ENCODE assay signal across 1 cellular context in the genomic region with DNA sequence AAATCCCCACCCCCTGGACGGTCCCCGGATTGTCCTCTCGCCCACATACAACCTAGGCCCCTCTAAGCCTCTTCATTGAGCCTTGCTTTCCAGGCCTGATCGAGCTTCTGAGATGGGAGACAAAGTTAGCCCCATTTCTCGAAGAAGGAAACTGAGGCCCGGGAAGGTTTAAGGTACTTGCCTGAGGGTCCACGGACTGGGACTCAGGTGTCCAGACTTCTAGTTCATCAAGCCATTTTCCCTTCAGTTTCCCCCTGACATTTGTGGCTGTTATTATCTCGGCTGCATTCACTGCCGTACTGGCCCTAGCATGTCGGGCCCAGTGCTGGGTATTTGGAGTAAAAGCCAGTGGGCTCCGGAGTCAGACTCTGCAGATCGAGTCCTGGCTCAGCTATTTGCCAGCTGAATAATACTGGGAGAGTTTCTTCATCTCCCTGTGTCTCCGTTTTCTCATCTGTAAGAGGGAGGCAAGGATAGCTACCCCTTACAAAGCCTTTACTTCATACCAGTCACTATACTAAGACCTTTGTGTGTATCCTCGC.
TF ChIP-seq lines count a peak whose summit lies in the region.

No MANE protein-coding gene starts in this region.

TF ChIP-seq in GM23338, 12 proteins besides CTCF, POLR2A, EP300 and RAD21:
- TF ChIP-seq, protein P1, sequence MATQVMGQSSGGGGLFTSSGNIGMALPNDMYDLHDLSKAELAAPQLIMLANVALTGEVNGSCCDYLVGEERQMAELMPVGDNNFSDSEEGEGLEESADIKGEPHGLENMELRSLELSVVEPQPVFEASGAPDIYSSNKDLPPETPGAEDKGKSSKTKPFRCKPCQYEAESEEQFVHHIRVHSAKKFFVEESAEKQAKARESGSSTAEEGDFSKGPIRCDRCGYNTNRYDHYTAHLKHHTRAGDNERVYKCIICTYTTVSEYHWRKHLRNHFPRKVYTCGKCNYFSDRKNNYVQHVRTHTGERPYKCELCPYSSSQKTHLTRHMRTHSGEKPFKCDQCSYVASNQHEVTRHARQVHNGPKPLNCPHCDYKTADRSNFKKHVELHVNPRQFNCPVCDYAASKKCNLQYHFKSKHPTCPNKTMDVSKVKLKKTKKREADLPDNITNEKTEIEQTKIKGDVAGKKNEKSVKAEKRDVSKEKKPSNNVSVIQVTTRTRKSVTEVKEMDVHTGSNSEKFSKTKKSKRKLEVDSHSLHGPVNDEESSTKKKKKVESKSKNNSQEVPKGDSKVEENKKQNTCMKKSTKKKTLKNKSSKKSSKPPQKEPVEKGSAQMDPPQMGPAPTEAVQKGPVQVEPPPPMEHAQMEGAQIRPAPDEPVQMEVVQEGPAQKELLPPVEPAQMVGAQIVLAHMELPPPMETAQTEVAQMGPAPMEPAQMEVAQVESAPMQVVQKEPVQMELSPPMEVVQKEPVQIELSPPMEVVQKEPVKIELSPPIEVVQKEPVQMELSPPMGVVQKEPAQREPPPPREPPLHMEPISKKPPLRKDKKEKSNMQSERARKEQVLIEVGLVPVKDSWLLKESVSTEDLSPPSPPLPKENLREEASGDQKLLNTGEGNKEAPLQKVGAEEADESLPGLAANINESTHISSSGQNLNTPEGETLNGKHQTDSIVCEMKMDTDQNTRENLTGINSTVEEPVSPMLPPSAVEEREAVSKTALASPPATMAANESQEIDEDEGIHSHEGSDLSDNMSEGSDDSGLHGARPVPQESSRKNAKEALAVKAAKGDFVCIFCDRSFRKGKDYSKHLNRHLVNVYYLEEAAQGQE (IDR thresholded peaks at IDR 0.05; ENCODE audit: unreplicated experiment) = no peak
- no peak for TF ChIP-seq POLR2AphosphoS5 (IDR thresholded peaks at IDR 0.05; ENCODE audit: low read depth)
- TF ChIP-seq CREB1 (CRISPR knock-in tag; IDR thresholded peaks at IDR 0.05; ENCODE audit: low read depth) = no peak
- TF ChIP-seq ZNF114 (CRISPR knock-in tag; IDR thresholded peaks at IDR 0.05) = no peak
- TF ChIP-seq STAT1 (IDR thresholded peaks at IDR 0.05; ENCODE audit: unreplicated experiment) = no peak
- TF ChIP-seq JUNB (IDR thresholded peaks at IDR 0.05; ENCODE audit: unreplicated experiment) = no peak
- TF ChIP-seq, protein P2, sequence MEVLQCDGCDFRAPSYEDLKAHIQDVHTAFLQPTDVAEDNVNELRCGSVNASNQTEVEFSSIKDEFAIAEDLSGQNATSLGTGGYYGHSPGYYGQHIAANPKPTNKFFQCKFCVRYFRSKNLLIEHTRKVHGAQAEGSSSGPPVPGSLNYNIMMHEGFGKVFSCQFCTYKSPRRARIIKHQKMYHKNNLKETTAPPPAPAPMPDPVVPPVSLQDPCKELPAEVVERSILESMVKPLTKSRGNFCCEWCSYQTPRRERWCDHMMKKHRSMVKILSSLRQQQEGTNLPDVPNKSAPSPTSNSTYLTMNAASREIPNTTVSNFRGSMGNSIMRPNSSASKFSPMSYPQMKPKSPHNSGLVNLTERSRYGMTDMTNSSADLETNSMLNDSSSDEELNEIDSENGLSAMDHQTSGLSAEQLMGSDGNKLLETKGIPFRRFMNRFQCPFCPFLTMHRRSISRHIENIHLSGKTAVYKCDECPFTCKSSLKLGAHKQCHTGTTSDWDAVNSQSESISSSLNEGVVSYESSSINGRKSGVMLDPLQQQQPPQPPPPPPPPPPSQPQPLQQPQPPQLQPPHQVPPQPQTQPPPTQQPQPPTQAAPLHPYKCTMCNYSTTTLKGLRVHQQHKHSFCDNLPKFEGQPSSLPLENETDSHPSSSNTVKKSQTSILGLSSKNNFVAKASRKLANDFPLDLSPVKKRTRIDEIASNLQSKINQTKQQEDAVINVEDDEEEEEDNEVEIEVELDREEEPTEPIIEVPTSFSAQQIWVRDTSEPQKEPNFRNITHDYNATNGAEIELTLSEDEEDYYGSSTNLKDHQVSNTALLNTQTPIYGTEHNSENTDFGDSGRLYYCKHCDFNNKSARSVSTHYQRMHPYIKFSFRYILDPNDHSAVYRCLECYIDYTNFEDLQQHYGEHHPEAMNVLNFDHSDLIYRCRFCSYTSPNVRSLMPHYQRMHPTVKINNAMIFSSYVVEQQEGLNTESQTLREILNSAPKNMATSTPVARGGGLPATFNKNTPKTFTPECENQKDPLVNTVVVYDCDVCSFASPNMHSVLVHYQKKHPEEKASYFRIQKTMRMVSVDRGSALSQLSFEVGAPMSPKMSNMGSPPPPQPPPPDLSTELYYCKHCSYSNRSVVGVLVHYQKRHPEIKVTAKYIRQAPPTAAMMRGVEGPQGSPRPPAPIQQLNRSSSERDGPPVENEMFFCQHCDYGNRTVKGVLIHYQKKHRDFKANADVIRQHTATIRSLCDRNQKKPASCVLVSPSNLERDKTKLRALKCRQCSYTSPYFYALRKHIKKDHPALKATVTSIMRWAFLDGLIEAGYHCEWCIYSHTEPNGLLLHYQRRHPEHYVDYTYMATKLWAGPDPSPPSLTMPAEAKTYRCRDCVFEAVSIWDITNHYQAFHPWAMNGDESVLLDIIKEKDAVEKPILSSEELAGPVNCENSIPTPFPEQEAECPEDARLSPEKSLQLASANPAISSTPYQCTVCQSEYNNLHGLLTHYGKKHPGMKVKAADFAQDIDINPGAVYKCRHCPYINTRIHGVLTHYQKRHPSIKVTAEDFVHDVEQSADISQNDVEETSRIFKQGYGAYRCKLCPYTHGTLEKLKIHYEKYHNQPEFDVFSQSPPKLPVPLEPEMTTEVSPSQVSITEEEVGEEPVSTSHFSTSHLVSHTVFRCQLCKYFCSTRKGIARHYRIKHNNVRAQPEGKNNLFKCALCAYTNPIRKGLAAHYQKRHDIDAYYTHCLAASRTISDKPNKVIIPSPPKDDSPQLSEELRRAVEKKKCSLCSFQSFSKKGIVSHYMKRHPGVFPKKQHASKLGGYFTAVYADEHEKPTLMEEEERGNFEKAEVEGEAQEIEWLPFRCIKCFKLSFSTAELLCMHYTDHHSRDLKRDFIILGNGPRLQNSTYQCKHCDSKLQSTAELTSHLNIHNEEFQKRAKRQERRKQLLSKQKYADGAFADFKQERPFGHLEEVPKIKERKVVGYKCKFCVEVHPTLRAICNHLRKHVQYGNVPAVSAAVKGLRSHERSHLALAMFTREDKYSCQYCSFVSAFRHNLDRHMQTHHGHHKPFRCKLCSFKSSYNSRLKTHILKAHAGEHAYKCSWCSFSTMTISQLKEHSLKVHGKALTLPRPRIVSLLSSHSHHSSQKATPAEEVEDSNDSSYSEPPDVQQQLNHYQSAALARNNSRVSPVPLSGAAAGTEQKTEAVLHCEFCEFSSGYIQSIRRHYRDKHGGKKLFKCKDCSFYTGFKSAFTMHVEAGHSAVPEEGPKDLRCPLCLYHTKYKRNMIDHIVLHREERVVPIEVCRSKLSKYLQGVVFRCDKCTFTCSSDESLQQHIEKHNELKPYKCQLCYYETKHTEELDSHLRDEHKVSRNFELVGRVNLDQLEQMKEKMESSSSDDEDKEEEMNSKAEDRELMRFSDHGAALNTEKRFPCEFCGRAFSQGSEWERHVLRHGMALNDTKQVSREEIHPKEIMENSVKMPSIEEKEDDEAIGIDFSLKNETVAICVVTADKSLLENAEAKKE (CRISPR knock-in tag; IDR thresholded peaks at IDR 0.05) = no peak
- TF ChIP-seq ZNF331 (CRISPR knock-in tag; IDR thresholded peaks at IDR 0.05; ENCODE audit: low read depth) = no peak
- no peak for TF ChIP-seq NANOG (IDR thresholded peaks at IDR 0.05; ENCODE audit: borderline replicate concordance)
- no peak for TF ChIP-seq EZH2phosphoT487 (IDR thresholded peaks at IDR 0.05; ENCODE audit: unreplicated experiment)
- no peak for TF ChIP-seq EZH2 (IDR thresholded peaks at IDR 0.05; ENCODE audit: low read depth, unreplicated experiment)
- TF ChIP-seq, protein P3, sequence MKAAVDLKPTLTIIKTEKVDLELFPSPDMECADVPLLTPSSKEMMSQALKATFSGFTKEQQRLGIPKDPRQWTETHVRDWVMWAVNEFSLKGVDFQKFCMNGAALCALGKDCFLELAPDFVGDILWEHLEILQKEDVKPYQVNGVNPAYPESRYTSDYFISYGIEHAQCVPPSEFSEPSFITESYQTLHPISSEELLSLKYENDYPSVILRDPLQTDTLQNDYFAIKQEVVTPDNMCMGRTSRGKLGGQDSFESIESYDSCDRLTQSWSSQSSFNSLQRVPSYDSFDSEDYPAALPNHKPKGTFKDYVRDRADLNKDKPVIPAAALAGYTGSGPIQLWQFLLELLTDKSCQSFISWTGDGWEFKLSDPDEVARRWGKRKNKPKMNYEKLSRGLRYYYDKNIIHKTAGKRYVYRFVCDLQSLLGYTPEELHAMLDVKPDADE (IDR thresholded peaks at IDR 0.05) = no peak
